ENCODE assay signal across 12 cellular contexts in the genomic region with DNA sequence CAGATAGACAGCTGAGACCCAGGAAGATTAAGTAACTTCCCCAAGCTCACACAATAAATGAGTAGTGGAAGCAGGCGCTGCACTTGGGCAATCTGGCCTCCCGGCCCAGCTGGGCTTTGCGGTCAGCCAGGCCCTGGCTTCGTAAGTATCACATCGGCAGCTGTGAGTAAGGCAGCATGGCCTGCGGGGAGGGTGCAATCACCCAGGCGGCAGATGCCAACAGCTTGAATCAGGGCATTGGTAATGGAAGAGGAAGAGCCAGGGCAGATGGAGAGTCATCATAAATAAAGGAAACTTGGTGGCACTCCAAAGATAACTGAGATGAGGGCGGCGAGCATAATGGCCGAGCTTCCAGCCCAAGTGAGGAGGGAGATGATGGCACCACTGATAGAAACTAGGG.
DNase-seq lines count a peak whose midpoint lies in the region; ATAC-seq and TF ChIP-seq lines count a peak whose summit lies in the region.
"Had no signal": no experiment of that assay in that cellular context is flagged by ENCODE, and none has a peak within 500 bp of the region (broad histone marks: within the 10 kb centered on the region; RNA-seq: fewer than 3 reads in every experiment).

No MANE protein-coding gene starts in this region.

- no peak overlapping the region for H4K8ac ChIP-seq in trophoblast cell (ENCODE audit: low read depth, low read length)

- H2AFZ ChIP-seq in trophoblast cell (ENCODE audit: insufficient read depth, low read length, poor library complexity): no peak overlapping the region

- H3K36me3 ChIP-seq in trophoblast cell (ENCODE audit: control insufficient read depth in 1 of 2, insufficient read depth in 2 of 2, low read length in 2 of 2): no peaks in the 10 kb centered on the region

- no peak overlapping the region for H2BK5ac ChIP-seq in trophoblast cell (ENCODE audit: low read depth, low read length, poor library complexity)

- H3K4me2 ChIP-seq in trophoblast cell (ENCODE audit: low read length): no peak overlapping the region

- H2AK5ac ChIP-seq in trophoblast cell (ENCODE audit: low read length): no peak overlapping the region

- ATAC-seq in HG02678 (IDR thresholded peaks at IDR 0.05; ENCODE audit: unreplicated experiment): no peak
- ATAC-seq: HepG2, T-helper 17 cell had no signal

- WGBS in trophoblast cell (ENCODE audit: extremely low coverage, insufficient coverage, insufficient read length): no CpG with 5 or more reads among the region's 10 CpGs

- no peak overlapping the region for H3K14ac ChIP-seq in trophoblast cell (ENCODE audit: low read length)

- in situ Hi-C loops in GM13976 (cut with MboI; ENCODE audit: low sequenced_read_pairs, unreplicated experiment): no loop called here

- no peak overlapping the region for H3K23ac ChIP-seq in trophoblast cell (ENCODE audit: low read length)

- no peak overlapping the region for H3K4ac ChIP-seq in trophoblast cell (ENCODE audit: low read depth, low read length)

- H3K9ac ChIP-seq in trophoblast cell (ENCODE audit: low read length): no peak overlapping the region

- no peaks in the 10 kb centered on the region for H3K4me1 ChIP-seq in trophoblast cell (ENCODE audit: control insufficient read depth in 1 of 2, insufficient read depth in 2 of 2, low read length in 2 of 2)

- H4K91ac ChIP-seq in trophoblast cell (ENCODE audit: low read depth, low read length): no peak overlapping the region

- H3K4me3 ChIP-seq in trophoblast cell (ENCODE audit: low read depth, low read length): no peak overlapping the region
- H3K4me3 ChIP-seq: lung had no signal

- no peak overlapping the region for H2BK12ac ChIP-seq in trophoblast cell (ENCODE audit: low read length)

- H3K79me1 ChIP-seq in trophoblast cell (ENCODE audit: low read length): no peaks in the 10 kb centered on the region

- no peak for TF ChIP-seq CTCF in GM13976 (IDR thresholded peaks at IDR 0.05; ENCODE audit: borderline replicate concordance, control extremely low read depth, extremely low read depth, insufficient read depth, missing control alignments)

- no peak overlapping the region for H2BK120ac ChIP-seq in trophoblast cell (ENCODE audit: insufficient read depth, low read length, poor library complexity)

- peaks cover 2% of the 10 kb centered on the region for H3K9me3 ChIP-seq in trophoblast cell (ENCODE audit: insufficient read depth, low read depth, low read length)

- H3K27ac ChIP-seq in caudate nucleus (ENCODE audit: low read depth, low read length) (no peak overlapping the region), trophoblast cell (ENCODE audit: low read depth, low read length) (no peak overlapping the region)

- no peaks in the 10 kb centered on the region for H3K27me3 ChIP-seq in trophoblast cell (ENCODE audit: insufficient read depth, low read length)

- H4K12ac ChIP-seq in trophoblast cell (ENCODE audit: low read depth, low read length): no peak overlapping the region

- peak; percentile 94 for DNase-seq in EH (ENCODE audit: low read depth)
- peak; percentile 20 for DNase-seq in NOMO-1 treated with dmso at 0.1 percent for 144 hours (lab: John Stamatoyannopoulos, UW; ENCODE audit: unreplicated experiment)
- DNase-seq in caudate nucleus (lab: John Stamatoyannopoulos, UW): peak in 53 of 61 donors; percentile 4 to 74 (median 35)
- DNase-seq in trophoblast cell: peak; percentile 90 to 96
- no peak for DNase-seq in GM13976 (ENCODE audit: low spot score)
- DNase-seq in iPS-NIHi11 (ENCODE audit: low spot score): no peak
- no peak for DNase-seq in stimulated activated CD4-positive, alpha-beta T cell treated with anti-CD3 and anti-CD28 coated beads, Interleukin-4, amount 100 ng/mL, for 1 hour
- DNase-seq: NCI-H2171 treated with DMSO at 0.1 percent for 48 hours, T-helper 17 cell had no signal

- no peaks in the 10 kb centered on the region for H3K79me2 ChIP-seq in trophoblast cell (ENCODE audit: control insufficient read depth, insufficient read depth, low read length, poor library complexity)

- no peak overlapping the region for H3K18ac ChIP-seq in trophoblast cell (ENCODE audit: low read length)

Comparison
In these comparisons a context has a peak if more than half of its experiments do, and no peak if none do; other contexts are left out.
1. DNase-seq: peak in EH (single experiment), NOMO-1 treated with dmso at 0.1 percent for 144 hours (single experiment), caudate nucleus (53 of 61) and trophoblast cell (2 of 2); none in GM13976 (single experiment), iPS-NIHi11 (single experiment) and stimulated activated CD4-positive, alpha-beta T cell treated with anti-CD3 and anti-CD28 coated beads, Interleukin-4, amount 100 ng/mL, for 1 hour (single experiment).